11 cellular contexts compared by ENCODE assay signal in genomic region chr5:107470007-107470582, GRCh38.
DNase-seq lines count a peak whose midpoint lies in the region; FAIRE-seq and TF ChIP-seq lines count a peak whose summit lies in the region.
"Had no signal": no experiment of that assay in that cellular context is flagged by ENCODE, and none has a peak within 500 bp of the region (broad histone marks: within the 10 kb centered on the region; RNA-seq: fewer than 3 reads in every experiment).

No MANE protein-coding gene starts in this region.

- H3K27ac Mint-ChIP-seq in Calu3 (ENCODE audit: unreplicated experiment), result peak overlapping the region; percentile 96
- peak overlapping the region; percentile 49 for H3K27ac Mint-ChIP-seq in mesothelial cell of epicardium
- H3K27ac Mint-ChIP-seq in Caco-2 (ENCODE audit: unreplicated experiment), result no peak overlapping the region
- H3K27ac Mint-ChIP-seq: activated T-cell treated with anti-CD3 and anti-CD28 coated beads, Interleukin-2, amount 50 U/mL, for 24 hours; CD4-positive, alpha-beta T cell had no signal

- BruUV-seq in Calu3 (replicated peaks; lab: Mats Ljungman, UMichigan) (TSS peak; percentile 18), Caco-2 (replicated peaks; lab: Mats Ljungman, UMichigan) (no TSS peak)

- DNase-seq in Calu3, result no peak
- peak; percentile 17 for DNase-seq in NCI-H446 treated with DMSO at 0.1 percent for 48 hours (lab: John Stamatoyannopoulos, UW)
- DNase-seq in bronchial epithelial cell (ENCODE audit: low read depth), result peak; percentile 78
- no peak for DNase-seq in mesothelial cell of epicardium (ENCODE audit: low spot score in 2 of 2, unreplicated experiment in 2 of 2)
- no peak for DNase-seq in iPS-NIHi11 (ENCODE audit: low spot score)
- no peak for DNase-seq in Caco-2
- no peak for DNase-seq in HT-29 (ENCODE audit: low spot score)
- DNase-seq in NCI-H2081 treated with DMSO at 0.1 percent for 48 hours (lab: John Stamatoyannopoulos, UW), result no peak
- DNase-seq: activated T-cell treated with anti-CD3 and anti-CD28 coated beads, Interleukin-2, amount 50 U/mL, for 24 hours; CD4-positive, alpha-beta T cell had no signal

- H3K4me3 Mint-ChIP-seq in Calu3 (ENCODE audit: low read depth, unreplicated experiment) (peak overlapping the region; percentile 45), mesothelial cell of epicardium (no peak overlapping the region), Caco-2 (ENCODE audit: unreplicated experiment) (no peak overlapping the region)
- H3K4me3 Mint-ChIP-seq: activated T-cell treated with anti-CD3 and anti-CD28 coated beads, Interleukin-2, amount 50 U/mL, for 24 hours; CD4-positive, alpha-beta T cell; WTC11 had no signal

- H3K4me1 Mint-ChIP-seq in Calu3 (ENCODE audit: low read depth, unreplicated experiment) (peaks cover 95% of the 10 kb centered on the region), mesothelial cell of epicardium (peaks cover 54% of the 10 kb centered on the region), Caco-2 (ENCODE audit: low read depth, unreplicated experiment) (peaks cover 20% of the 10 kb centered on the region)

- H3K36me3 Mint-ChIP-seq in Calu3 (ENCODE audit: insufficient read depth, unreplicated experiment) (peaks cover 76% of the 10 kb centered on the region), mesothelial cell of epicardium (no peaks in the 10 kb centered on the region), Caco-2 (ENCODE audit: insufficient read depth, unreplicated experiment) (no peaks in the 10 kb centered on the region)
- H3K36me3 Mint-ChIP-seq: WTC11 had no signal

- H3K27me3 Mint-ChIP-seq in Calu3 (ENCODE audit: unreplicated experiment) (no peaks in the 10 kb centered on the region), mesothelial cell of epicardium (ENCODE audit: low read depth) (no peaks in the 10 kb centered on the region), Caco-2 (ENCODE audit: insufficient read depth, unreplicated experiment) (no peaks in the 10 kb centered on the region)
- H3K27me3 Mint-ChIP-seq: CD4-positive, alpha-beta T cell had no signal

- H3K27me3 ChIP-seq in bronchial epithelial cell (ENCODE audit: control insufficient read depth, insufficient read depth, low read length), result no peaks in the 10 kb centered on the region
- no peaks in the 10 kb centered on the region for H3K27me3 ChIP-seq in Caco-2 (replicated peaks; ENCODE audit: control insufficient read depth, insufficient read depth, low read length)

- CTCF ChIA-PET in Calu3 (lab: Charles Lee) (interaction anchor here (0.6 to 2.0 kb wide), 14 partner anchors 9 to 626 kb away, joined by 3 to 11 read pairs (median 3); no protein-coding TSS in a partner anchor), Caco-2 (lab: Charles Lee) (no interaction called here)

- H3K4me1 ChIP-seq in Caco-2, result peaks cover 15% of the 10 kb centered on the region

- H3K36me3 ChIP-seq in bronchial epithelial cell (ENCODE audit: control insufficient read depth, insufficient read depth, low read length) (no peaks in the 10 kb centered on the region), Caco-2 (ENCODE audit: control insufficient read depth, insufficient read depth, low read length) (no peaks in the 10 kb centered on the region)

- POLR2A ChIA-PET in Caco-2 (lab: Charles Lee), result no interaction called here

- no peaks in the 10 kb centered on the region for H3K9me3 Mint-ChIP-seq in Calu3 (ENCODE audit: low read depth, unreplicated experiment)
- no peaks in the 10 kb centered on the region for H3K9me3 Mint-ChIP-seq in mesothelial cell of epicardium
- no peaks in the 10 kb centered on the region for H3K9me3 Mint-ChIP-seq in Caco-2 (ENCODE audit: unreplicated experiment)
- H3K9me3 Mint-ChIP-seq: activated T-cell treated with anti-CD3 and anti-CD28 coated beads, Interleukin-2, amount 50 U/mL, for 24 hours; CD4-positive, alpha-beta T cell; WTC11 had no signal

- TF ChIP-seq CTCF in Calu3 (IDR thresholded peaks at IDR 0.05; ENCODE audit: unreplicated experiment) (no peak), bronchial epithelial cell (IDR thresholded peaks at IDR 0.05; ENCODE audit: insufficient read depth, low read length, severe bottlenecking) (no peak), mesothelial cell of epicardium (IDR thresholded peaks at IDR 0.05; ENCODE audit: unreplicated experiment) (no peak), Caco-2 (IDR thresholded peaks at IDR 0.05; ENCODE audit: insufficient read depth in 1 of 2, low read depth in 1 of 2, low read length in 1 of 2, severe bottlenecking in 1 of 2, unreplicated experiment in 1 of 2) (no peak)

- H3K9me3 ChIP-seq in Caco-2, result no peaks in the 10 kb centered on the region

- intact Hi-C loops in Calu3 (cut with micrococcal nuclease; ENCODE audit: unreplicated experiment) (no loop called here), Caco-2 (cut with micrococcal nuclease; ENCODE audit: unreplicated experiment) (no loop called here)

- H3K4me3 ChIP-seq in bronchial epithelial cell (ENCODE audit: low read depth, low read length), result no peak overlapping the region
- H3K4me3 ChIP-seq in Caco-2 (ENCODE audit: low read depth, low read length), result no peak overlapping the region

- FAIRE-seq in bronchial epithelial cell (lab: Jason Lieb, UNC), result no peak

Comparison
In these comparisons a context has a peak if more than half of its experiments do, and no peak if none do; other contexts are left out.
1. DNase-seq: peak in NCI-H446 treated with DMSO at 0.1 percent for 48 hours (single experiment) and bronchial epithelial cell (single experiment); none in Calu3 (single experiment), mesothelial cell of epicardium (0 of 2), iPS-NIHi11 (single experiment), Caco-2 (0 of 2), HT-29 (single experiment) and NCI-H2081 treated with DMSO at 0.1 percent for 48 hours (single experiment).